Comparison of ENCODE assay signal across 8 cellular contexts in the genomic region with DNA sequence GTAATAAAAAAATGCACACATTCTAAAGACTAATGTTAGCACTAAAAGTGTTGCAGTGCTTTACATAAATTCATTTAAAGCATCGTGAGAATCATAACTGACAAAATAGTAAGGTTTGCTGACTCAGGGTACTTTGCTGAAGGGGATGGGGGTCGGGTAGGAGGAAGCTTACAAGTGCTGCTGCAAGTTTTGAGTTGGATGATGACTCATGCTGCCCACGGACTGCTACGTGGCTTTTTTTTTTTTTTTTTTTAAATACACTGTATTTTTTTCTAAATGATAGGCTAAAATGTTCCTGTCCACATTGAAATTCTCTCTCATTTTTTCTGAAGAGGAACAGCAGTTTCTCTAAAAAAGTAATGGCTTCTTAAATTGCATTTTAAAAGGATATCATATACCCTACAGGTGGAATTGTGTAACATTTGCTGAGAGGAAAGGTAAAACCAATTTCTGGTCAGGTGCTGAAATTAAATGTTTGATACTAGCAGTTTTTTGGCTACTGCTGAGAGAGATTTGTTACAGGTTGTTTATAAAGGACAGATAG. TPM values are rescaled to one million over a fixed set of nuclear protein-coding genes. Genes with fewer than 3 reads are reported as not detected.
DNase-seq lines count a peak whose midpoint lies in the region; ATAC-seq lines count a peak whose summit lies in the region.

No MANE protein-coding gene starts in this region.

- in situ Hi-C loops in Caki2 (cut with HindIII; ENCODE audit: low pct_unique_long_range_greater_than_20kb, low sequenced_read_pairs), result no loop called here

- peak; percentile 25 for ATAC-seq in HG03469 (IDR thresholded peaks at IDR 0.05; ENCODE audit: unreplicated experiment)
- no peak for ATAC-seq in GM21717 (IDR thresholded peaks at IDR 0.05; ENCODE audit: unreplicated experiment)

- DNase-seq in Caki2 (ENCODE audit: low read depth) (peak; percentile 70), SW480 (ENCODE audit: low spot score) (peak; percentile 85), amniotic stem cell (lab: John Stamatoyannopoulos, UW) (peak; percentile 78), smooth muscle cell of the brain vasculature (ENCODE audit: low read depth, low spot score) (peak; percentile 69), NCI-H1417 treated with DMSO at 0.1 percent for 48 hours (lab: John Stamatoyannopoulos, UW) (no peak)

- H3K4me3 ChIP-seq in iPS-11a (ENCODE audit: low read depth, low read length), result peak overlapping the region; percentile 86

RNA-seq across cellular contexts. Expression of gene MAPK6, which starts 2.2 kb away (rescaled TPM):
- total RNA-seq in Caki2 (2014; rRNA removed; shearing (Covaris generic); ENCODE audit: low replicate concordance), result 24.7 and 45.4 TPM in 2 replicates

RNA-seq across cellular contexts. Expression of gene LEO1, which starts 49.6 kb away (rescaled TPM):
- total RNA-seq in Caki2 (2014; rRNA removed; shearing (Covaris generic); ENCODE audit: low replicate concordance), result 10.5 and 14.9 TPM in 2 replicates
